2 cellular contexts compared by ENCODE assay signal in the genomic region with DNA sequence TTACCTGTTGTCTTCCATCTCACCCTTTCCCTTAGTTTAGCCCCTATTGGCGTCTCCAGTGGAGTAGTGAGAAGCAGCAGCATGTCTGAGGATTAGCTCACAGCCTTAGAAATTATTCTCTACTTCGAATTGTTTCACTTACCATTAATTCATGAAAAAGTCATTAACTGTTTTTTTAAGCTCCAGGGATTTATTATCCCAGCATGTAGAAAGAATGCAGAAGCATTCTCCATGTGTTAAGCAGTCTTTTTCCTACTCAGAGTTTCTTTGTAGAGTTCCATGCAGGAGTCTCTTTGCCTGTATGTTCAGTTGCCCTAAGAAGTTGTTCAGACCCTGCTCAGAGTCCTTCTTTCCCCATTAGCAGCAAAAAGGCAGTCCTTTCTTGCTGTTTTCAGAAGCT.
TF ChIP-seq lines count a peak whose summit lies in the region.

No MANE protein-coding gene starts in this region.

TF ChIP-seq in GM23338, 12 proteins besides CTCF, POLR2A, EP300 and RAD21 (continues in another document):
- TF ChIP-seq ZNF331 (CRISPR knock-in tag; IDR thresholded peaks at IDR 0.05; ENCODE audit: low read depth) (no peak), JUNB (IDR thresholded peaks at IDR 0.05; ENCODE audit: unreplicated experiment) (no peak), NANOG (IDR thresholded peaks at IDR 0.05; ENCODE audit: borderline replicate concordance) (no peak), CREB1 (CRISPR knock-in tag; IDR thresholded peaks at IDR 0.05; ENCODE audit: low read depth) (no peak), STAT1 (IDR thresholded peaks at IDR 0.05; ENCODE audit: unreplicated experiment) (no peak), EZH2 (IDR thresholded peaks at IDR 0.05; ENCODE audit: low read depth, unreplicated experiment) (no peak), POLR2AphosphoS5 (IDR thresholded peaks at IDR 0.05; ENCODE audit: low read depth) (no peak)
- TF ChIP-seq, protein P1, sequence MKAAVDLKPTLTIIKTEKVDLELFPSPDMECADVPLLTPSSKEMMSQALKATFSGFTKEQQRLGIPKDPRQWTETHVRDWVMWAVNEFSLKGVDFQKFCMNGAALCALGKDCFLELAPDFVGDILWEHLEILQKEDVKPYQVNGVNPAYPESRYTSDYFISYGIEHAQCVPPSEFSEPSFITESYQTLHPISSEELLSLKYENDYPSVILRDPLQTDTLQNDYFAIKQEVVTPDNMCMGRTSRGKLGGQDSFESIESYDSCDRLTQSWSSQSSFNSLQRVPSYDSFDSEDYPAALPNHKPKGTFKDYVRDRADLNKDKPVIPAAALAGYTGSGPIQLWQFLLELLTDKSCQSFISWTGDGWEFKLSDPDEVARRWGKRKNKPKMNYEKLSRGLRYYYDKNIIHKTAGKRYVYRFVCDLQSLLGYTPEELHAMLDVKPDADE (IDR thresholded peaks at IDR 0.05), result no peak
- TF ChIP-seq, protein P2, sequence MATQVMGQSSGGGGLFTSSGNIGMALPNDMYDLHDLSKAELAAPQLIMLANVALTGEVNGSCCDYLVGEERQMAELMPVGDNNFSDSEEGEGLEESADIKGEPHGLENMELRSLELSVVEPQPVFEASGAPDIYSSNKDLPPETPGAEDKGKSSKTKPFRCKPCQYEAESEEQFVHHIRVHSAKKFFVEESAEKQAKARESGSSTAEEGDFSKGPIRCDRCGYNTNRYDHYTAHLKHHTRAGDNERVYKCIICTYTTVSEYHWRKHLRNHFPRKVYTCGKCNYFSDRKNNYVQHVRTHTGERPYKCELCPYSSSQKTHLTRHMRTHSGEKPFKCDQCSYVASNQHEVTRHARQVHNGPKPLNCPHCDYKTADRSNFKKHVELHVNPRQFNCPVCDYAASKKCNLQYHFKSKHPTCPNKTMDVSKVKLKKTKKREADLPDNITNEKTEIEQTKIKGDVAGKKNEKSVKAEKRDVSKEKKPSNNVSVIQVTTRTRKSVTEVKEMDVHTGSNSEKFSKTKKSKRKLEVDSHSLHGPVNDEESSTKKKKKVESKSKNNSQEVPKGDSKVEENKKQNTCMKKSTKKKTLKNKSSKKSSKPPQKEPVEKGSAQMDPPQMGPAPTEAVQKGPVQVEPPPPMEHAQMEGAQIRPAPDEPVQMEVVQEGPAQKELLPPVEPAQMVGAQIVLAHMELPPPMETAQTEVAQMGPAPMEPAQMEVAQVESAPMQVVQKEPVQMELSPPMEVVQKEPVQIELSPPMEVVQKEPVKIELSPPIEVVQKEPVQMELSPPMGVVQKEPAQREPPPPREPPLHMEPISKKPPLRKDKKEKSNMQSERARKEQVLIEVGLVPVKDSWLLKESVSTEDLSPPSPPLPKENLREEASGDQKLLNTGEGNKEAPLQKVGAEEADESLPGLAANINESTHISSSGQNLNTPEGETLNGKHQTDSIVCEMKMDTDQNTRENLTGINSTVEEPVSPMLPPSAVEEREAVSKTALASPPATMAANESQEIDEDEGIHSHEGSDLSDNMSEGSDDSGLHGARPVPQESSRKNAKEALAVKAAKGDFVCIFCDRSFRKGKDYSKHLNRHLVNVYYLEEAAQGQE (IDR thresholded peaks at IDR 0.05; ENCODE audit: unreplicated experiment), result no peak
- TF ChIP-seq, protein P3, sequence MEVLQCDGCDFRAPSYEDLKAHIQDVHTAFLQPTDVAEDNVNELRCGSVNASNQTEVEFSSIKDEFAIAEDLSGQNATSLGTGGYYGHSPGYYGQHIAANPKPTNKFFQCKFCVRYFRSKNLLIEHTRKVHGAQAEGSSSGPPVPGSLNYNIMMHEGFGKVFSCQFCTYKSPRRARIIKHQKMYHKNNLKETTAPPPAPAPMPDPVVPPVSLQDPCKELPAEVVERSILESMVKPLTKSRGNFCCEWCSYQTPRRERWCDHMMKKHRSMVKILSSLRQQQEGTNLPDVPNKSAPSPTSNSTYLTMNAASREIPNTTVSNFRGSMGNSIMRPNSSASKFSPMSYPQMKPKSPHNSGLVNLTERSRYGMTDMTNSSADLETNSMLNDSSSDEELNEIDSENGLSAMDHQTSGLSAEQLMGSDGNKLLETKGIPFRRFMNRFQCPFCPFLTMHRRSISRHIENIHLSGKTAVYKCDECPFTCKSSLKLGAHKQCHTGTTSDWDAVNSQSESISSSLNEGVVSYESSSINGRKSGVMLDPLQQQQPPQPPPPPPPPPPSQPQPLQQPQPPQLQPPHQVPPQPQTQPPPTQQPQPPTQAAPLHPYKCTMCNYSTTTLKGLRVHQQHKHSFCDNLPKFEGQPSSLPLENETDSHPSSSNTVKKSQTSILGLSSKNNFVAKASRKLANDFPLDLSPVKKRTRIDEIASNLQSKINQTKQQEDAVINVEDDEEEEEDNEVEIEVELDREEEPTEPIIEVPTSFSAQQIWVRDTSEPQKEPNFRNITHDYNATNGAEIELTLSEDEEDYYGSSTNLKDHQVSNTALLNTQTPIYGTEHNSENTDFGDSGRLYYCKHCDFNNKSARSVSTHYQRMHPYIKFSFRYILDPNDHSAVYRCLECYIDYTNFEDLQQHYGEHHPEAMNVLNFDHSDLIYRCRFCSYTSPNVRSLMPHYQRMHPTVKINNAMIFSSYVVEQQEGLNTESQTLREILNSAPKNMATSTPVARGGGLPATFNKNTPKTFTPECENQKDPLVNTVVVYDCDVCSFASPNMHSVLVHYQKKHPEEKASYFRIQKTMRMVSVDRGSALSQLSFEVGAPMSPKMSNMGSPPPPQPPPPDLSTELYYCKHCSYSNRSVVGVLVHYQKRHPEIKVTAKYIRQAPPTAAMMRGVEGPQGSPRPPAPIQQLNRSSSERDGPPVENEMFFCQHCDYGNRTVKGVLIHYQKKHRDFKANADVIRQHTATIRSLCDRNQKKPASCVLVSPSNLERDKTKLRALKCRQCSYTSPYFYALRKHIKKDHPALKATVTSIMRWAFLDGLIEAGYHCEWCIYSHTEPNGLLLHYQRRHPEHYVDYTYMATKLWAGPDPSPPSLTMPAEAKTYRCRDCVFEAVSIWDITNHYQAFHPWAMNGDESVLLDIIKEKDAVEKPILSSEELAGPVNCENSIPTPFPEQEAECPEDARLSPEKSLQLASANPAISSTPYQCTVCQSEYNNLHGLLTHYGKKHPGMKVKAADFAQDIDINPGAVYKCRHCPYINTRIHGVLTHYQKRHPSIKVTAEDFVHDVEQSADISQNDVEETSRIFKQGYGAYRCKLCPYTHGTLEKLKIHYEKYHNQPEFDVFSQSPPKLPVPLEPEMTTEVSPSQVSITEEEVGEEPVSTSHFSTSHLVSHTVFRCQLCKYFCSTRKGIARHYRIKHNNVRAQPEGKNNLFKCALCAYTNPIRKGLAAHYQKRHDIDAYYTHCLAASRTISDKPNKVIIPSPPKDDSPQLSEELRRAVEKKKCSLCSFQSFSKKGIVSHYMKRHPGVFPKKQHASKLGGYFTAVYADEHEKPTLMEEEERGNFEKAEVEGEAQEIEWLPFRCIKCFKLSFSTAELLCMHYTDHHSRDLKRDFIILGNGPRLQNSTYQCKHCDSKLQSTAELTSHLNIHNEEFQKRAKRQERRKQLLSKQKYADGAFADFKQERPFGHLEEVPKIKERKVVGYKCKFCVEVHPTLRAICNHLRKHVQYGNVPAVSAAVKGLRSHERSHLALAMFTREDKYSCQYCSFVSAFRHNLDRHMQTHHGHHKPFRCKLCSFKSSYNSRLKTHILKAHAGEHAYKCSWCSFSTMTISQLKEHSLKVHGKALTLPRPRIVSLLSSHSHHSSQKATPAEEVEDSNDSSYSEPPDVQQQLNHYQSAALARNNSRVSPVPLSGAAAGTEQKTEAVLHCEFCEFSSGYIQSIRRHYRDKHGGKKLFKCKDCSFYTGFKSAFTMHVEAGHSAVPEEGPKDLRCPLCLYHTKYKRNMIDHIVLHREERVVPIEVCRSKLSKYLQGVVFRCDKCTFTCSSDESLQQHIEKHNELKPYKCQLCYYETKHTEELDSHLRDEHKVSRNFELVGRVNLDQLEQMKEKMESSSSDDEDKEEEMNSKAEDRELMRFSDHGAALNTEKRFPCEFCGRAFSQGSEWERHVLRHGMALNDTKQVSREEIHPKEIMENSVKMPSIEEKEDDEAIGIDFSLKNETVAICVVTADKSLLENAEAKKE (CRISPR knock-in tag; IDR thresholded peaks at IDR 0.05), result no peak

TF ChIP-seq in H1, 55 proteins besides CTCF, POLR2A, EP300 and RAD21:
- TF ChIP-seq GTF2F1 (IDR thresholded peaks at IDR 0.05; ENCODE audit: borderline replicate concordance, low read depth, low read length) (no peak), KDM1A (IDR thresholded peaks at IDR 0.05; ENCODE audit: borderline replicate concordance, low read length) (no peak), CEBPB (IDR thresholded peaks at IDR 0.05; ENCODE audit: low read depth, low read length) (no peak), YY1 (IDR thresholded peaks at IDR 0.05; ENCODE audit: low read depth, low read length) (no peak), TAF1 (IDR thresholded peaks at IDR 0.05; ENCODE audit: low read depth, low read length) (no peak), TAF7 (optimal IDR thresholded peaks at IDR 0.05; ENCODE audit: borderline replicate concordance, low read depth, low read length) (no peak), CBX8 (IDR thresholded peaks at IDR 0.05; ENCODE audit: borderline replicate concordance, low read depth, low read length) (no peak), SUZ12 (IDR thresholded peaks at IDR 0.05; ENCODE audit: low read length) (no peak), SP2 (IDR thresholded peaks at IDR 0.05; ENCODE audit: low read length) (no peak), EGR1 (IDR thresholded peaks at IDR 0.05; ENCODE audit: borderline replicate concordance, low read depth, low read length) (no peak), CHD1 (IDR thresholded peaks at IDR 0.05; ENCODE audit: low read depth, low read length) (no peak)
- TF ChIP-seq, protein P4, sequence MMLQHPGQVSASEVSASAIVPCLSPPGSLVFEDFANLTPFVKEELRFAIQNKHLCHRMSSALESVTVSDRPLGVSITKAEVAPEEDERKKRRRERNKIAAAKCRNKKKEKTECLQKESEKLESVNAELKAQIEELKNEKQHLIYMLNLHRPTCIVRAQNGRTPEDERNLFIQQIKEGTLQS (IDR thresholded peaks at IDR 0.05; ENCODE audit: insufficient read depth, low read depth, low read length), result no peak
- TF ChIP-seq, protein P5, sequence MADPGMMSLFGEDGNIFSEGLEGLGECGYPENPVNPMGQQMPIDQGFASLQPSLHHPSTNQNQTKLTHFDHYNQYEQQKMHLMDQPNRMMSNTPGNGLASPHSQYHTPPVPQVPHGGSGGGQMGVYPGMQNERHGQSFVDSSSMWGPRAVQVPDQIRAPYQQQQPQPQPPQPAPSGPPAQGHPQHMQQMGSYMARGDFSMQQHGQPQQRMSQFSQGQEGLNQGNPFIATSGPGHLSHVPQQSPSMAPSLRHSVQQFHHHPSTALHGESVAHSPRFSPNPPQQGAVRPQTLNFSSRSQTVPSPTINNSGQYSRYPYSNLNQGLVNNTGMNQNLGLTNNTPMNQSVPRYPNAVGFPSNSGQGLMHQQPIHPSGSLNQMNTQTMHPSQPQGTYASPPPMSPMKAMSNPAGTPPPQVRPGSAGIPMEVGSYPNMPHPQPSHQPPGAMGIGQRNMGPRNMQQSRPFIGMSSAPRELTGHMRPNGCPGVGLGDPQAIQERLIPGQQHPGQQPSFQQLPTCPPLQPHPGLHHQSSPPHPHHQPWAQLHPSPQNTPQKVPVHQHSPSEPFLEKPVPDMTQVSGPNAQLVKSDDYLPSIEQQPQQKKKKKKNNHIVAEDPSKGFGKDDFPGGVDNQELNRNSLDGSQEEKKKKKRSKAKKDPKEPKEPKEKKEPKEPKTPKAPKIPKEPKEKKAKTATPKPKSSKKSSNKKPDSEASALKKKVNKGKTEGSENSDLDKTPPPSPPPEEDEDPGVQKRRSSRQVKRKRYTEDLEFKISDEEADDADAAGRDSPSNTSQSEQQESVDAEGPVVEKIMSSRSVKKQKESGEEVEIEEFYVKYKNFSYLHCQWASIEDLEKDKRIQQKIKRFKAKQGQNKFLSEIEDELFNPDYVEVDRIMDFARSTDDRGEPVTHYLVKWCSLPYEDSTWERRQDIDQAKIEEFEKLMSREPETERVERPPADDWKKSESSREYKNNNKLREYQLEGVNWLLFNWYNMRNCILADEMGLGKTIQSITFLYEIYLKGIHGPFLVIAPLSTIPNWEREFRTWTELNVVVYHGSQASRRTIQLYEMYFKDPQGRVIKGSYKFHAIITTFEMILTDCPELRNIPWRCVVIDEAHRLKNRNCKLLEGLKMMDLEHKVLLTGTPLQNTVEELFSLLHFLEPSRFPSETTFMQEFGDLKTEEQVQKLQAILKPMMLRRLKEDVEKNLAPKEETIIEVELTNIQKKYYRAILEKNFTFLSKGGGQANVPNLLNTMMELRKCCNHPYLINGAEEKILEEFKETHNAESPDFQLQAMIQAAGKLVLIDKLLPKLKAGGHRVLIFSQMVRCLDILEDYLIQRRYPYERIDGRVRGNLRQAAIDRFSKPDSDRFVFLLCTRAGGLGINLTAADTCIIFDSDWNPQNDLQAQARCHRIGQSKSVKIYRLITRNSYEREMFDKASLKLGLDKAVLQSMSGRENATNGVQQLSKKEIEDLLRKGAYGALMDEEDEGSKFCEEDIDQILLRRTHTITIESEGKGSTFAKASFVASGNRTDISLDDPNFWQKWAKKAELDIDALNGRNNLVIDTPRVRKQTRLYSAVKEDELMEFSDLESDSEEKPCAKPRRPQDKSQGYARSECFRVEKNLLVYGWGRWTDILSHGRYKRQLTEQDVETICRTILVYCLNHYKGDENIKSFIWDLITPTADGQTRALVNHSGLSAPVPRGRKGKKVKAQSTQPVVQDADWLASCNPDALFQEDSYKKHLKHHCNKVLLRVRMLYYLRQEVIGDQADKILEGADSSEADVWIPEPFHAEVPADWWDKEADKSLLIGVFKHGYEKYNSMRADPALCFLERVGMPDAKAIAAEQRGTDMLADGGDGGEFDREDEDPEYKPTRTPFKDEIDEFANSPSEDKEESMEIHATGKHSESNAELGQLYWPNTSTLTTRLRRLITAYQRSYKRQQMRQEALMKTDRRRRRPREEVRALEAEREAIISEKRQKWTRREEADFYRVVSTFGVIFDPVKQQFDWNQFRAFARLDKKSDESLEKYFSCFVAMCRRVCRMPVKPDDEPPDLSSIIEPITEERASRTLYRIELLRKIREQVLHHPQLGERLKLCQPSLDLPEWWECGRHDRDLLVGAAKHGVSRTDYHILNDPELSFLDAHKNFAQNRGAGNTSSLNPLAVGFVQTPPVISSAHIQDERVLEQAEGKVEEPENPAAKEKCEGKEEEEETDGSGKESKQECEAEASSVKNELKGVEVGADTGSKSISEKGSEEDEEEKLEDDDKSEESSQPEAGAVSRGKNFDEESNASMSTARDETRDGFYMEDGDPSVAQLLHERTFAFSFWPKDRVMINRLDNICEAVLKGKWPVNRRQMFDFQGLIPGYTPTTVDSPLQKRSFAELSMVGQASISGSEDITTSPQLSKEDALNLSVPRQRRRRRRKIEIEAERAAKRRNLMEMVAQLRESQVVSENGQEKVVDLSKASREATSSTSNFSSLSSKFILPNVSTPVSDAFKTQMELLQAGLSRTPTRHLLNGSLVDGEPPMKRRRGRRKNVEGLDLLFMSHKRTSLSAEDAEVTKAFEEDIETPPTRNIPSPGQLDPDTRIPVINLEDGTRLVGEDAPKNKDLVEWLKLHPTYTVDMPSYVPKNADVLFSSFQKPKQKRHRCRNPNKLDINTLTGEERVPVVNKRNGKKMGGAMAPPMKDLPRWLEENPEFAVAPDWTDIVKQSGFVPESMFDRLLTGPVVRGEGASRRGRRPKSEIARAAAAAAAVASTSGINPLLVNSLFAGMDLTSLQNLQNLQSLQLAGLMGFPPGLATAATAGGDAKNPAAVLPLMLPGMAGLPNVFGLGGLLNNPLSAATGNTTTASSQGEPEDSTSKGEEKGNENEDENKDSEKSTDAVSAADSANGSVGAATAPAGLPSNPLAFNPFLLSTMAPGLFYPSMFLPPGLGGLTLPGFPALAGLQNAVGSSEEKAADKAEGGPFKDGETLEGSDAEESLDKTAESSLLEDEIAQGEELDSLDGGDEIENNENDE (IDR thresholded peaks at IDR 0.05; ENCODE audit: insufficient replicate concordance, low read length), result no peak
- TF ChIP-seq, protein P6, sequence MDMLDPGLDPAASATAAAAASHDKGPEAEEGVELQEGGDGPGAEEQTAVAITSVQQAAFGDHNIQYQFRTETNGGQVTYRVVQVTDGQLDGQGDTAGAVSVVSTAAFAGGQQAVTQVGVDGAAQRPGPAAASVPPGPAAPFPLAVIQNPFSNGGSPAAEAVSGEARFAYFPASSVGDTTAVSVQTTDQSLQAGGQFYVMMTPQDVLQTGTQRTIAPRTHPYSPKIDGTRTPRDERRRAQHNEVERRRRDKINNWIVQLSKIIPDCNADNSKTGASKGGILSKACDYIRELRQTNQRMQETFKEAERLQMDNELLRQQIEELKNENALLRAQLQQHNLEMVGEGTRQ (IDR thresholded peaks at IDR 0.05; ENCODE audit: low read length), result no peak
TF ChIP-seq in H1: peak in this region for 0.
